ENCODE assay signal across 1 cellular context in the genomic region with DNA sequence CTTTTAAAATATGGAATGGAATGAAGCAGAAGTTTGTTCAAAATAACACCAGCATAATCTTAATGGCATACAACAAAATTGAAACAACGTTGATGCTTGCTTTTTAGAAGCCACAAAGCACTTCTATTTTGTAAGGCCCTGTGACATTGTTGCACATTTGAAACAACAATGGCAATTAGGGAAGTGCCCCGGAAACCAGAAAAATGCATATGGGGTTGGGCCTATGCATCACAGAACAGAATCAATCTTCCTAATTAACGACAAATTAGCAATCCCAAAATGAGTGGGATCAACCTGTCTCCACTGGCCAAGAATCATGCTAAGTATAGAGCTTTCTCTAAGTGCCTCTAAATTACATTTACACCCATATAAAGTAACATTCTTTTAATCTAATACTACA.
TF ChIP-seq lines count a peak whose summit lies in the region.

No MANE protein-coding gene starts in this region.

TF ChIP-seq in GM12878, 131 proteins besides CTCF, POLR2A, EP300 and RAD21 (continued from another document):
- TF ChIP-seq, protein P1, sequence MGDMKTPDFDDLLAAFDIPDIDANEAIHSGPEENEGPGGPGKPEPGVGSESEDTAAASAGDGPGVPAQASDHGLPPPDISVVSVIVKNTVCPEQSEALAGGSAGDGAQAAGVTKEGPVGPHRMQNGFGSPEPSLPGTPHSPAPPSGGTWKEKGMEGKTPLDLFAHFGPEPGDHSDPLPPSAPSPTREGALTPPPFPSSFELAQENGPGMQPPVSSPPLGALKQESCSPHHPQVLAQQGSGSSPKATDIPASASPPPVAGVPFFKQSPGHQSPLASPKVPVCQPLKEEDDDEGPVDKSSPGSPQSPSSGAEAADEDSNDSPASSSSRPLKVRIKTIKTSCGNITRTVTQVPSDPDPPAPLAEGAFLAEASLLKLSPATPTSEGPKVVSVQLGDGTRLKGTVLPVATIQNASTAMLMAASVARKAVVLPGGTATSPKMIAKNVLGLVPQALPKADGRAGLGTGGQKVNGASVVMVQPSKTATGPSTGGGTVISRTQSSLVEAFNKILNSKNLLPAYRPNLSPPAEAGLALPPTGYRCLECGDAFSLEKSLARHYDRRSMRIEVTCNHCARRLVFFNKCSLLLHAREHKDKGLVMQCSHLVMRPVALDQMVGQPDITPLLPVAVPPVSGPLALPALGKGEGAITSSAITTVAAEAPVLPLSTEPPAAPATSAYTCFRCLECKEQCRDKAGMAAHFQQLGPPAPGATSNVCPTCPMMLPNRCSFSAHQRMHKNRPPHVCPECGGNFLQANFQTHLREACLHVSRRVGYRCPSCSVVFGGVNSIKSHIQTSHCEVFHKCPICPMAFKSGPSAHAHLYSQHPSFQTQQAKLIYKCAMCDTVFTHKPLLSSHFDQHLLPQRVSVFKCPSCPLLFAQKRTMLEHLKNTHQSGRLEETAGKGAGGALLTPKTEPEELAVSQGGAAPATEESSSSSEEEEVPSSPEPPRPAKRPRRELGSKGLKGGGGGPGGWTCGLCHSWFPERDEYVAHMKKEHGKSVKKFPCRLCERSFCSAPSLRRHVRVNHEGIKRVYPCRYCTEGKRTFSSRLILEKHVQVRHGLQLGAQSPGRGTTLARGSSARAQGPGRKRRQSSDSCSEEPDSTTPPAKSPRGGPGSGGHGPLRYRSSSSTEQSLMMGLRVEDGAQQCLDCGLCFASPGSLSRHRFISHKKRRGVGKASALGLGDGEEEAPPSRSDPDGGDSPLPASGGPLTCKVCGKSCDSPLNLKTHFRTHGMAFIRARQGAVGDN (IDR thresholded peaks at IDR 0.05): 0 out of 2 replicates have a peak, but pooled peaks have one; percentile 40
- TF ChIP-seq STAT3 (IDR thresholded peaks at IDR 0.05; ENCODE audit: low read depth, low read length) (no peak), RBBP5 (conservative IDR thresholded peaks at IDR 0.05) (no peak), SMAD1 (IDR thresholded peaks at IDR 0.05; ENCODE audit: low read depth, partially characterized antibody) (no peak), KLF5 (IDR thresholded peaks at IDR 0.05; ENCODE audit: partially characterized antibody) (no peak), ZNF384 (IDR thresholded peaks at IDR 0.05; ENCODE audit: borderline replicate concordance, low read depth, low read length) (no peak), ZNF622 (IDR thresholded peaks at IDR 0.05) (no peak), ESRRA (IDR thresholded peaks at IDR 0.05; ENCODE audit: low read length) (no peak), SREBF2 (IDR thresholded peaks at IDR 0.05; ENCODE audit: low read length) (no peak), NFXL1 (IDR thresholded peaks at IDR 0.05; ENCODE audit: borderline replicate concordance) (no peak), BMI1 (IDR thresholded peaks at IDR 0.05; ENCODE audit: borderline replicate concordance) (no peak), ASH2L (IDR thresholded peaks at IDR 0.05; ENCODE audit: borderline replicate concordance, low read depth) (no peak), RELA (IDR thresholded peaks at IDR 0.05; ENCODE audit: borderline replicate concordance, partially characterized antibody) (no peak), SP1 (IDR thresholded peaks at IDR 0.05; ENCODE audit: low read depth, low read length) (no peak), WRNIP1 (IDR thresholded peaks at IDR 0.05; ENCODE audit: borderline replicate concordance, low read depth, low read length) (no peak), SPI1 (IDR thresholded peaks at IDR 0.05; ENCODE audit: borderline replicate concordance, insufficient read depth, low read depth, low read length) (peak; percentile 62; the same call in 1 of the 2 replicates), ZSCAN29 (IDR thresholded peaks at IDR 0.05) (no peak), POU2F2 (IDR thresholded peaks at IDR 0.05; ENCODE audit: borderline replicate concordance, low read depth, low read length) (peak; percentile 20; the same call in 1 of the 3 replicates), IKZF1 (conservative IDR thresholded peaks at IDR 0.05) (no peak), JUND (IDR thresholded peaks at IDR 0.05; ENCODE audit: low read depth, low read length) (no peak), NFYA (IDR thresholded peaks at IDR 0.05; ENCODE audit: borderline replicate concordance, low read depth, low read length) (no peak), CHD1 (IDR thresholded peaks at IDR 0.05; ENCODE audit: low read depth, low read length) (no peak)
- TF ChIP-seq, protein P2, sequence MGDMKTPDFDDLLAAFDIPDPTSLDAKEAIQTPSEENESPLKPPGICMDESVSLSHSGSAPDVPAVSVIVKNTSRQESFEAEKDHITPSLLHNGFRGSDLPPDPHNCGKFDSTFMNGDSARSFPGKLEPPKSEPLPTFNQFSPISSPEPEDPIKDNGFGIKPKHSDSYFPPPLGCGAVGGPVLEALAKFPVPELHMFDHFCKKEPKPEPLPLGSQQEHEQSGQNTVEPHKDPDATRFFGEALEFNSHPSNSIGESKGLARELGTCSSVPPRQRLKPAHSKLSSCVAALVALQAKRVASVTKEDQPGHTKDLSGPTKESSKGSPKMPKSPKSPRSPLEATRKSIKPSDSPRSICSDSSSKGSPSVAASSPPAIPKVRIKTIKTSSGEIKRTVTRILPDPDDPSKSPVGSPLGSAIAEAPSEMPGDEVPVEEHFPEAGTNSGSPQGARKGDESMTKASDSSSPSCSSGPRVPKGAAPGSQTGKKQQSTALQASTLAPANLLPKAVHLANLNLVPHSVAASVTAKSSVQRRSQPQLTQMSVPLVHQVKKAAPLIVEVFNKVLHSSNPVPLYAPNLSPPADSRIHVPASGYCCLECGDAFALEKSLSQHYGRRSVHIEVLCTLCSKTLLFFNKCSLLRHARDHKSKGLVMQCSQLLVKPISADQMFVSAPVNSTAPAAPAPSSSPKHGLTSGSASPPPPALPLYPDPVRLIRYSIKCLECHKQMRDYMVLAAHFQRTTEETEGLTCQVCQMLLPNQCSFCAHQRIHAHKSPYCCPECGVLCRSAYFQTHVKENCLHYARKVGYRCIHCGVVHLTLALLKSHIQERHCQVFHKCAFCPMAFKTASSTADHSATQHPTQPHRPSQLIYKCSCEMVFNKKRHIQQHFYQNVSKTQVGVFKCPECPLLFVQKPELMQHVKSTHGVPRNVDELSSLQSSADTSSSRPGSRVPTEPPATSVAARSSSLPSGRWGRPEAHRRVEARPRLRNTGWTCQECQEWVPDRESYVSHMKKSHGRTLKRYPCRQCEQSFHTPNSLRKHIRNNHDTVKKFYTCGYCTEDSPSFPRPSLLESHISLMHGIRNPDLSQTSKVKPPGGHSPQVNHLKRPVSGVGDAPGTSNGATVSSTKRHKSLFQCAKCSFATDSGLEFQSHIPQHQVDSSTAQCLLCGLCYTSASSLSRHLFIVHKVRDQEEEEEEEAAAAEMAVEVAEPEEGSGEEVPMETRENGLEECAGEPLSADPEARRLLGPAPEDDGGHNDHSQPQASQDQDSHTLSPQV (IDR thresholded peaks at IDR 0.05): no peak
- TF ChIP-seq, protein P3, sequence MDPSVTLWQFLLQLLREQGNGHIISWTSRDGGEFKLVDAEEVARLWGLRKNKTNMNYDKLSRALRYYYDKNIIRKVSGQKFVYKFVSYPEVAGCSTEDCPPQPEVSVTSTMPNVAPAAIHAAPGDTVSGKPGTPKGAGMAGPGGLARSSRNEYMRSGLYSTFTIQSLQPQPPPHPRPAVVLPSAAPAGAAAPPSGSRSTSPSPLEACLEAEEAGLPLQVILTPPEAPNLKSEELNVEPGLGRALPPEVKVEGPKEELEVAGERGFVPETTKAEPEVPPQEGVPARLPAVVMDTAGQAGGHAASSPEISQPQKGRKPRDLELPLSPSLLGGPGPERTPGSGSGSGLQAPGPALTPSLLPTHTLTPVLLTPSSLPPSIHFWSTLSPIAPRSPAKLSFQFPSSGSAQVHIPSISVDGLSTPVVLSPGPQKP (IDR thresholded peaks at IDR 0.05; ENCODE audit: low read depth, low read length): no peak
- TF ChIP-seq, protein P4, sequence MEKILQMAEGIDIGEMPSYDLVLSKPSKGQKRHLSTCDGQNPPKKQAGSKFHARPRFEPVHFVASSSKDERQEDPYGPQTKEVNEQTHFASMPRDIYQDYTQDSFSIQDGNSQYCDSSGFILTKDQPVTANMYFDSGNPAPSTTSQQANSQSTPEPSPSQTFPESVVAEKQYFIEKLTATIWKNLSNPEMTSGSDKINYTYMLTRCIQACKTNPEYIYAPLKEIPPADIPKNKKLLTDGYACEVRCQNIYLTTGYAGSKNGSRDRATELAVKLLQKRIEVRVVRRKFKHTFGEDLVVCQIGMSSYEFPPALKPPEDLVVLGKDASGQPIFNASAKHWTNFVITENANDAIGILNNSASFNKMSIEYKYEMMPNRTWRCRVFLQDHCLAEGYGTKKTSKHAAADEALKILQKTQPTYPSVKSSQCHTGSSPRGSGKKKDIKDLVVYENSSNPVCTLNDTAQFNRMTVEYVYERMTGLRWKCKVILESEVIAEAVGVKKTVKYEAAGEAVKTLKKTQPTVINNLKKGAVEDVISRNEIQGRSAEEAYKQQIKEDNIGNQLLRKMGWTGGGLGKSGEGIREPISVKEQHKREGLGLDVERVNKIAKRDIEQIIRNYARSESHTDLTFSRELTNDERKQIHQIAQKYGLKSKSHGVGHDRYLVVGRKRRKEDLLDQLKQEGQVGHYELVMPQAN (conservative IDR thresholded peaks at IDR 0.05): no peak
